ENCODE assay signal across 11 cellular contexts in the genomic region with DNA sequence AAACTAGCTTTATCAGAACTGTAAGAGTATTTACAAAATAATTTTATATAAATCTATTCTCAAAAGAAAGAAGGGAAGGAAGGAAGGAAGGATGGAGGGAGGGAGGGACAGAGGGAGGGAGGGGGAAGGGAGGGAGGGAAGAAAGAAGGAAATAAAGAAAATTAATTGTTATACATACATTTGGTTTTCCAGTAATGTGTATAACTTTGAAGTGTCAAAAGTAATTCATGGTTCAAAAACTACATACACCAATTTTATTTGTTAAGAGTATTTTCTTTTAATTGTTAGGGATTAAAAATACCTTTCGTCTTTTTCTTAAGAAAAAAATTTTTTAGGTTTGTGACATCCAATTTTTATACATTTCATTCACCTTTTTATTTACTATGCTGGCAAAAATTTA. TPM values are rescaled to one million over a fixed set of nuclear protein-coding genes. Genes with fewer than 3 reads are reported as not detected.
"Had no signal": no experiment of that assay in that cellular context is flagged by ENCODE, and none has a peak within 500 bp of the region (broad histone marks: within the 10 kb centered on the region; RNA-seq: fewer than 3 reads in every experiment).

No MANE protein-coding gene starts in this region.

- DNase-seq: IMR-90, Karpas-422, Kasumi-1, KBM-7, KG1 had no signal

- H3K4me2 ChIP-seq: KMS-11 had no signal

- H3K9ac ChIP-seq: KMS-11 had no signal

- FAIRE-seq: HTR-8/SVneo had no signal

- H3K27ac ChIP-seq: HL-60, KMS-11 had no signal

RNA-seq across cellular contexts. Expression of a gene that starts 17.5 kb away (rescaled TPM):
- total RNA-seq: HT-29, HT1080, IMR-90 had no signal
- polyA plus RNA-seq: IgD-negative memory B cell, IMR-90 had no signal
